In genomic region chr18:5370332-5370731, GRCh38 we compare ENCODE assay signal across 2 cellular contexts.
A peak's percentile ranks its signal among the peaks of the same experiment; 100 is the strongest.
TF ChIP-seq lines count a peak whose summit lies in the region.

No MANE protein-coding gene starts in this region.

TF ChIP-seq in GM23338, 12 proteins besides CTCF, POLR2A, EP300 and RAD21 (continued from another document):
- TF ChIP-seq REST (IDR thresholded peaks at IDR 0.05; ENCODE audit: unreplicated experiment): peak; percentile 68

TF ChIP-seq in PFSK-1, 5 proteins besides CTCF, POLR2A, EP300 and RAD21 (continued from another document):
- peak; percentile 66 to 91 for TF ChIP-seq REST (IDR thresholded peaks at IDR 0.05; ENCODE audit: insufficient read depth in 1 of 2, low read depth in 2 of 2, low read length in 2 of 2)
- no peak for TF ChIP-seq SIN3A (IDR thresholded peaks at IDR 0.05; ENCODE audit: borderline replicate concordance, insufficient read depth, low read length)
